In genomic region chr11:11582261-11582701, GRCh38 we compare ENCODE assay signal across 16 cellular contexts. TPM values are rescaled to one million over a fixed set of nuclear protein-coding genes. Genes with fewer than 3 reads are reported as not detected.
DNase-seq lines count a peak whose midpoint lies in the region; FAIRE-seq and TF ChIP-seq lines count a peak whose summit lies in the region.
"Had no signal": no experiment of that assay in that cellular context is flagged by ENCODE, and none has a peak within 500 bp of the region (broad histone marks: within the 10 kb centered on the region; RNA-seq: fewer than 3 reads in every experiment).

No MANE protein-coding gene starts in this region.

- H3K79me2 ChIP-seq in hepatocyte = no peaks in the 10 kb centered on the region
- no peaks in the 10 kb centered on the region for H3K79me2 ChIP-seq in mesendoderm (ENCODE audit: control insufficient read depth, insufficient read depth, low read length)

- no peak overlapping the region for H4K5ac ChIP-seq in mesendoderm (ENCODE audit: low read length)

- H3K27ac ChIP-seq in SJSA1 = no peak overlapping the region
- no peak overlapping the region for H3K27ac ChIP-seq in hepatocyte
- no peak overlapping the region for H3K27ac ChIP-seq in mesendoderm (ENCODE audit: low read depth, low read length)
- H3K27ac ChIP-seq: HL-60 had no signal

- H2BK5ac ChIP-seq in mesendoderm (ENCODE audit: low read length) = no peak overlapping the region

- 84% methylated on average over 4 of the region's 4 CpGs for WGBS in hepatocyte (ENCODE audit: low lambda C conversion rate, missing lambda C conversion rate)
- no CpG with 5 or more reads among the region's 4 CpGs for WGBS in mesendoderm (ENCODE audit: extremely low coverage, insufficient coverage, low lambda C conversion rate)

- DNase-seq in Ammon's horn (ENCODE audit: low spot score) (peak; percentile 95), SJSA1 (ENCODE audit: low read depth in 1 of 2, low spot score in 2 of 2) (peak; percentile 16 to 37), frontal cortex (ENCODE audit: low spot score in 2 of 2) (peak; percentile 40 to 59), mucosa of gallbladder (ENCODE audit: low spot score) (peak; percentile 9), NOMO-1 (lab: John Stamatoyannopoulos, UW; ENCODE audit: unreplicated experiment in 2 of 2) (no peak), hepatocyte (ENCODE audit: low spot score) (no peak), mesendoderm (no peak), NCI-H510A treated with DMSO at 0.1 percent for 48 hours (lab: John Stamatoyannopoulos, UW) (no peak)
- DNase-seq: ACHN; activated CD4-positive, alpha-beta memory T cell treated with anti-CD3 and anti-CD28 coated beads, Interleukin-2, amount 10 ng/mL, durations not matched to agents 7 days and 5 days; KG1; NCI-H1417 treated with DMSO at 0.1 percent for 48 hours; NCI-H524 treated with DMSO at 0.1 percent for 48 hours had no signal

- no peaks in the 10 kb centered on the region for H3K9me2 ChIP-seq in hepatocyte (replicated peaks; ENCODE audit: insufficient read depth)

- no peak overlapping the region for H3K23ac ChIP-seq in mesendoderm (ENCODE audit: low read length)

- no peaks in the 10 kb centered on the region for H3K27me3 ChIP-seq in SJSA1 (replicated peaks)
- H3K27me3 ChIP-seq in hepatocyte = no peaks in the 10 kb centered on the region
- H3K27me3 ChIP-seq in mesendoderm (ENCODE audit: insufficient read depth, low read length, poor library complexity) = no peaks in the 10 kb centered on the region

- no peak overlapping the region for H2AK5ac ChIP-seq in mesendoderm (ENCODE audit: low read length)

- H3K4ac ChIP-seq in mesendoderm (ENCODE audit: low read depth, low read length) = no peak overlapping the region

- no peak for TF ChIP-seq CTCF in hepatocyte (IDR thresholded peaks at IDR 0.05; ENCODE audit: poor library complexity)

- H2AFZ ChIP-seq in hepatocyte = no peak overlapping the region

- H3K18ac ChIP-seq in mesendoderm (ENCODE audit: low read length) = no peak overlapping the region

- H3K9ac ChIP-seq in mesendoderm (ENCODE audit: low read length) = no peak overlapping the region

- H3K4me3 ChIP-seq in SJSA1 (no peak overlapping the region), hepatocyte (no peak overlapping the region), mesendoderm (ENCODE audit: low read length) (no peak overlapping the region)
- H3K4me3 ChIP-seq: prostate gland had no signal

- H3K9me3 ChIP-seq in SJSA1 (replicated peaks) (no peaks in the 10 kb centered on the region), hepatocyte (ENCODE audit: low read depth) (no peaks in the 10 kb centered on the region)
- H3K9me3 ChIP-seq: prostate gland had no signal

- H3K79me1 ChIP-seq in mesendoderm (ENCODE audit: low read length) = no peaks in the 10 kb centered on the region

- H3K4me2 ChIP-seq in hepatocyte = no peak overlapping the region
- H3K4me2 ChIP-seq in mesendoderm (ENCODE audit: low read length) = no peak overlapping the region

- FAIRE-seq in frontal cortex (lab: Jason Lieb, UNC) = no peak
- FAIRE-seq: colon had no signal

- H3K36me3 ChIP-seq in SJSA1 (no peaks in the 10 kb centered on the region), hepatocyte (replicated peaks; ENCODE audit: insufficient read depth, low read depth) (no peaks in the 10 kb centered on the region), mesendoderm (ENCODE audit: control insufficient read depth, insufficient read depth, low read length) (no peaks in the 10 kb centered on the region)
- H3K36me3 ChIP-seq: prostate gland had no signal

- H2BK120ac ChIP-seq in mesendoderm (ENCODE audit: low read depth, low read length) = no peak overlapping the region

- H4K8ac ChIP-seq in mesendoderm (ENCODE audit: low read depth, low read length) = no peak overlapping the region

- no peak overlapping the region for H2BK15ac ChIP-seq in mesendoderm (replicated peaks; ENCODE audit: low read depth)

- H3K4me1 ChIP-seq in SJSA1 (replicated peaks) (peaks cover 31% of the 10 kb centered on the region), hepatocyte (ENCODE audit: insufficient read depth) (peaks cover 5% of the 10 kb centered on the region), mesendoderm (ENCODE audit: control insufficient read depth, low read depth, low read length) (peaks cover 5% of the 10 kb centered on the region)

- no peak overlapping the region for H3K56ac ChIP-seq in mesendoderm (ENCODE audit: low read length)

- no peaks in the 10 kb centered on the region for H4K20me1 ChIP-seq in hepatocyte (ENCODE audit: insufficient read depth, poor library complexity, severe bottlenecking)

RNA-seq across cellular contexts. Expression of gene GALNT18, which starts 39.5 kb away (rescaled TPM):
- 1.5 and 6.6 TPM in 2 replicates for total RNA-seq in SJSA1 (2014; rRNA removed; shearing (Covaris generic))
- total RNA-seq in frontal cortex (20.4 TPM), mucosa of gallbladder (20.0 TPM), hepatocyte (7.3 and 11.6 TPM in 2 replicates)
- 22.4 and 26.1 TPM in 2 replicates for polyA plus RNA-seq in hepatocyte
- polyA plus RNA-seq in mesendoderm (2013, experiment 1 of 2) = 1.2 TPM
- polyA plus RNA-seq in mesendoderm (2013, experiment 2 of 2) = 1.1 TPM

Comparison
In these comparisons a context has a peak if more than half of its experiments do, and no peak if none do; other contexts are left out.
1. DNase-seq: peak in Ammon's horn (single experiment), SJSA1 (2 of 2), frontal cortex (2 of 2) and mucosa of gallbladder (single experiment); none in NOMO-1 (0 of 2), hepatocyte (single experiment), mesendoderm (single experiment) and NCI-H510A treated with DMSO at 0.1 percent for 48 hours (single experiment).